Comparison of ENCODE assay signal across 9 cellular contexts in genomic region chr10:8404721-8405120, GRCh38.
DNase-seq lines count a peak whose midpoint lies in the region; ATAC-seq, FAIRE-seq and TF ChIP-seq lines count a peak whose summit lies in the region.
"Had no signal": no experiment of that assay in that cellular context is flagged by ENCODE, and none has a peak within 500 bp of the region (broad histone marks: within the 10 kb centered on the region; RNA-seq: fewer than 3 reads in every experiment).

No MANE protein-coding gene starts in this region.

- no peaks in the 10 kb centered on the region for H3K36me3 Mint-ChIP-seq in activated CD8-positive, alpha-beta T cell treated with anti-CD3 and anti-CD28 coated beads for 36 hours (ENCODE audit: low read depth)

- FAIRE-seq in frontal cortex (lab: Jason Lieb, UNC), result no peak

- H3K36me3 ChIP-seq in heart right ventricle, result no peaks in the 10 kb centered on the region
- H3K36me3 ChIP-seq: neutrophil had no signal

- H3K9me3 ChIP-seq in heart right ventricle, result no peaks in the 10 kb centered on the region
- H3K9me3 ChIP-seq: neutrophil had no signal

- H3K27me3 Mint-ChIP-seq in activated CD8-positive, alpha-beta T cell treated with anti-CD3 and anti-CD28 coated beads for 36 hours, result no peaks in the 10 kb centered on the region

- H3K4me1 ChIP-seq in heart right ventricle, result peaks cover 0 to 8% (median 0%) of the 10 kb centered on the region in 9 donors

- H3K9me3 Mint-ChIP-seq in activated CD8-positive, alpha-beta T cell treated with anti-CD3 and anti-CD28 coated beads for 36 hours, result no peaks in the 10 kb centered on the region

- peak overlapping the region in 1 of 10 donors; percentile 24 for H3K27ac ChIP-seq in heart right ventricle
- H3K27ac ChIP-seq: neutrophil had no signal

- peak overlapping the region; percentile 85 for H3K27ac Mint-ChIP-seq in activated CD8-positive, alpha-beta T cell treated with anti-CD3 and anti-CD28 coated beads for 36 hours

- peak overlapping the region; percentile 65 for H3K4me3 Mint-ChIP-seq in activated CD8-positive, alpha-beta T cell treated with anti-CD3 and anti-CD28 coated beads for 36 hours

- no peak overlapping the region for H3K4me3 ChIP-seq in heart right ventricle

- 72 to 83% methylated on average over 1 of the region's 1 CpG for WGBS in heart right ventricle, 2 donors

- CTCF ChIA-PET in activated CD8-positive, alpha-beta T cell treated with anti-CD3 and anti-CD28 coated beads for 36 hours (lab: Charles Lee), result interaction anchor here (0.9 kb wide), 1 partner anchor 83 kb away, joined by 3 read pairs; no protein-coding TSS in a partner anchor

- TF ChIP-seq CTCF in activated CD8-positive, alpha-beta T cell treated with anti-CD3 and anti-CD28 coated beads for 36 hours (IDR thresholded peaks at IDR 0.05), result no peak
- no peak for TF ChIP-seq CTCF in heart right ventricle (IDR thresholded peaks at IDR 0.05)

- peak; percentile 65 for ATAC-seq in HG03139 (IDR thresholded peaks at IDR 0.05; ENCODE audit: unreplicated experiment)
- ATAC-seq in activated CD8-positive, alpha-beta T cell treated with anti-CD3 and anti-CD28 coated beads for 36 hours, result peak; percentile 40
- no peak for ATAC-seq in heart right ventricle

- H3K27me3 ChIP-seq in heart right ventricle, result peaks cover 0 to 5% (median 0%) of the 10 kb centered on the region in 7 donors
- H3K27me3 ChIP-seq: neutrophil had no signal

- peak; percentile 2 to 9 for DNase-seq in stimulated activated CD8-positive, alpha-beta memory T cell treated with anti-CD3 and anti-CD28 coated beads, Interleukin-2, amount 100 ng/mL, for 1 hour (ENCODE audit: low read depth in 2 of 2)
- no peak for DNase-seq in stimulated activated CD8-positive, alpha-beta memory T cell treated with anti-CD3 and anti-CD28 coated beads, Interleukin-4, amount 100 ng/mL, for 48 hours
- DNase-seq in activated CD8-positive, alpha-beta T cell treated with anti-CD3 and anti-CD28 coated beads for 36 hours, result peak; percentile 62
- DNase-seq in NCI-H226 (no peak), frontal cortex (ENCODE audit: low spot score in 2 of 2) (no peak), Kasumi-1 (lab: John Stamatoyannopoulos, UW) (no peak), heart right ventricle (no peak)

- intact Hi-C loops in activated CD8-positive, alpha-beta T cell treated with anti-CD3 and anti-CD28 coated beads for 36 hours (cut with micrococcal nuclease), result loop anchor here (5.0 to 10.0 kb wide), 3 partner anchors 77 to 350 kb away; partner anchors contain the start of gene GATA3
- intact Hi-C loops in heart right ventricle (cut with DNase I), result no loop called here

- H3K4me1 Mint-ChIP-seq in activated CD8-positive, alpha-beta T cell treated with anti-CD3 and anti-CD28 coated beads for 36 hours (ENCODE audit: low read depth), result peaks cover 64% of the 10 kb centered on the region

- POLR2A ChIA-PET in activated CD8-positive, alpha-beta T cell treated with anti-CD3 and anti-CD28 coated beads for 36 hours (lab: Charles Lee), result interaction anchor here (1.4 kb wide), 1 partner anchor 12 kb away, joined by 6 read pairs; no protein-coding TSS in a partner anchor

Comparison
In these comparisons a context has a peak if more than half of its experiments do, and no peak if none do; other contexts are left out.
1. DNase-seq: peak in stimulated activated CD8-positive, alpha-beta memory T cell treated with anti-CD3 and anti-CD28 coated beads, Interleukin-2, amount 100 ng/mL, for 1 hour (2 of 2) and activated CD8-positive, alpha-beta T cell treated with anti-CD3 and anti-CD28 coated beads for 36 hours (single experiment); none in stimulated activated CD8-positive, alpha-beta memory T cell treated with anti-CD3 and anti-CD28 coated beads, Interleukin-4, amount 100 ng/mL, for 48 hours (single experiment), NCI-H226 (single experiment), frontal cortex (0 of 2), Kasumi-1 (0 of 2) and heart right ventricle (0 of 2).
2. ATAC-seq: peak in HG03139 (single experiment) and activated CD8-positive, alpha-beta T cell treated with anti-CD3 and anti-CD28 coated beads for 36 hours (single experiment); none in heart right ventricle (0 of 8).